Comparison of ENCODE assay signal across 18 cellular contexts in the genomic region with DNA sequence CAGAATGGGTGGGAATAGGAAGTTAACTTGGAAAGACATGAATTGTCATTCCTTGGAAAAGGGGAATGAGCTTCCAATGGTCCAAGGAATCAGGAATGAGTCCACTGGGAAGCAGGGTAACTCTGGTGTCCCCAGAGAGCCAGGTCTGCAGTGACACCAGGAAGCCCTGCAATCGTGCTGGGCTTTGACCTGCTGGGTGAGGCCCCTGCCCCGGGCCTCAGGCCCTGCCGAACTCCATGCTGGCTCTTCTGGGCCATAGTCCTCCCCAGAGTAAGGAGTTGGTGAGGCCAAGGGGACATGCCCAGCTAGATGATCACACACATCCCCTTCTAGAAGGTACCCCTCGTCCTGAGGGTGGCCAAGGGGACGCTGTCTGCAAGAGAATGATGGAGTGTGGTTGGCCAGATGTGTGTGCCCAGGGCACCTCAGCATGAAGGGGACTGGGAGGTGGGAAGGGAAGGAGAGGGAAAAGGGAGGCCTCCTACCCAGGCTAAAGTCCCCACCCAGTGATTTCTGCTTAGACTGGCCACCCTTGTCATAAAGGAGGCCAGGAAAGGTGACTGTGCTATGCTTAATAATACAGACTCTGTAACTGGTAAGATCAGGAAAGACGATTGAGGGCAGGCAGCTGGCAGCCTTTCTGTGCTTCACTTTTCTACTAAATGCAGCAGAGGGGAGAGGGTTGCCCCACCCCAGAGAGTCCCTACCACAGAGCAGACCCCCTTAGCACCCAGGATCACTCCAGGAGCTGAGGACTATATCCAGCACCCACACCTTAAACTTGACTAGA.
A peak's percentile ranks its signal among the peaks of the same experiment; 100 is the strongest.
DNase-seq lines count a peak whose midpoint lies in the region; ATAC-seq, FAIRE-seq and TF ChIP-seq lines count a peak whose summit lies in the region.
"Had no signal": no experiment of that assay in that cellular context is flagged by ENCODE, and none has a peak within 500 bp of the region (broad histone marks: within the 10 kb centered on the region; RNA-seq: fewer than 3 reads in every experiment).

No MANE protein-coding gene starts in this region.

- H3K4me1 Mint-ChIP-seq in activated CD8-positive, alpha-beta T cell treated with anti-CD3 and anti-CD28 coated beads, Interleukin-2, amount 10 ng/mL, durations not matched to agents 7 days and 5 days (ENCODE audit: low read depth): peaks cover 59% of the 10 kb centered on the region
- H3K4me1 Mint-ChIP-seq in activated CD8-positive, alpha-beta T cell treated with anti-CD3 and anti-CD28 coated beads for 36 hours (ENCODE audit: low read depth): peaks cover 3% of the 10 kb centered on the region

- H4K91ac ChIP-seq in mesenchymal stem cell (ENCODE audit: low read length): peak overlapping the region; percentile 89

- H3K27me3 ChIP-seq in ascending aorta (no peaks in the 10 kb centered on the region), mesenchymal stem cell (ENCODE audit: control insufficient read depth in 1 of 2, insufficient read depth in 1 of 2, low read length in 2 of 2) (no peaks in the 10 kb centered on the region), thyroid gland (no peaks in the 10 kb centered on the region)
- H3K27me3 ChIP-seq: tibial nerve had no signal

- peak overlapping the region; percentile 63 to 71 for H3K4ac ChIP-seq in mesenchymal stem cell (ENCODE audit: low read depth in 1 of 2, low read length in 2 of 2)

- peak overlapping the region; percentile 58 for H3K27ac Mint-ChIP-seq in activated CD8-positive, alpha-beta T cell treated with anti-CD3 and anti-CD28 coated beads, Interleukin-2, amount 10 ng/mL, durations not matched to agents 7 days and 5 days
- no peak overlapping the region for H3K27ac Mint-ChIP-seq in activated CD8-positive, alpha-beta T cell treated with anti-CD3 and anti-CD28 coated beads for 36 hours
- H3K27ac Mint-ChIP-seq: memory B cell had no signal

- no peak for ATAC-seq in activated CD8-positive, alpha-beta T cell treated with anti-CD3 and anti-CD28 coated beads, Interleukin-2, amount 10 ng/mL, durations not matched to agents 7 days and 5 days
- ATAC-seq in activated CD8-positive, alpha-beta T cell treated with anti-CD3 and anti-CD28 coated beads for 36 hours: no peak

- peaks cover 7 to 15% of the 10 kb centered on the region in 2 donors for H3K4me1 ChIP-seq in ascending aorta
- H3K4me1 ChIP-seq in mesenchymal stem cell (ENCODE audit: control insufficient read depth, insufficient read depth, low read depth, low read length): peaks cover 11% of the 10 kb centered on the region
- peaks cover 0 to 39% of the 10 kb centered on the region in 2 donors for H3K4me1 ChIP-seq in thyroid gland
- H3K4me1 ChIP-seq: A549 had no signal

- no peaks in the 10 kb centered on the region for H3K36me3 ChIP-seq in ascending aorta
- no peaks in the 10 kb centered on the region for H3K36me3 ChIP-seq in mesenchymal stem cell (ENCODE audit: control insufficient read depth in 1 of 2, insufficient read depth in 2 of 2, low read depth in 1 of 2, low read length in 2 of 2)
- no peaks in the 10 kb centered on the region for H3K36me3 ChIP-seq in thyroid gland
- H3K36me3 ChIP-seq: tibial nerve had no signal

- peak overlapping the region; percentile 76 to 95 for H2BK12ac ChIP-seq in mesenchymal stem cell (ENCODE audit: low read length in 2 of 2)

- H3K79me1 ChIP-seq in mesenchymal stem cell (replicated peaks; ENCODE audit: low read length, poor library complexity, severe bottlenecking): no peaks in the 10 kb centered on the region

- peaks cover 22% of the 10 kb centered on the region for H3K27me3 Mint-ChIP-seq in activated CD8-positive, alpha-beta T cell treated with anti-CD3 and anti-CD28 coated beads, Interleukin-2, amount 10 ng/mL, durations not matched to agents 7 days and 5 days (ENCODE audit: low read depth)
- H3K27me3 Mint-ChIP-seq in activated CD8-positive, alpha-beta T cell treated with anti-CD3 and anti-CD28 coated beads for 36 hours: peaks cover 1% of the 10 kb centered on the region
- H3K27me3 Mint-ChIP-seq: memory B cell had no signal

- no peak for DNase-seq in activated CD8-positive, alpha-beta T cell treated with anti-CD3 and anti-CD28 coated beads, Interleukin-2, amount 10 ng/mL, durations not matched to agents 7 days and 5 days
- DNase-seq in activated CD8-positive, alpha-beta T cell treated with anti-CD3 and anti-CD28 coated beads for 36 hours: no peak
- DNase-seq in ascending aorta (ENCODE audit: low spot score in 2 of 2): no peak
- no peak for DNase-seq in mesenchymal stem cell
- no peak for DNase-seq in thyroid gland
- no peak for DNase-seq in GM19239 (ENCODE audit: insufficient read length, low spot score)
- no peak for DNase-seq in GM20000 (ENCODE audit: low spot score)
- DNase-seq in NOMO-1 treated with dmso at 0.1 percent for 144 hours (lab: John Stamatoyannopoulos, UW; ENCODE audit: unreplicated experiment): no peak
- DNase-seq: activated T-cell treated with anti-CD3 and anti-CD28 coated beads for 4 hours, amygdala, DND-41, H7, hippocampal formation, NCI-H1105, SHP77 treated with DMSO at 0.1 percent for 48 hours had no signal

- peaks cover 4% of the 10 kb centered on the region for H3K36me3 Mint-ChIP-seq in activated CD8-positive, alpha-beta T cell treated with anti-CD3 and anti-CD28 coated beads, Interleukin-2, amount 10 ng/mL, durations not matched to agents 7 days and 5 days (ENCODE audit: low read depth)
- H3K36me3 Mint-ChIP-seq in activated CD8-positive, alpha-beta T cell treated with anti-CD3 and anti-CD28 coated beads for 36 hours (ENCODE audit: low read depth): no peaks in the 10 kb centered on the region
- H3K36me3 Mint-ChIP-seq: memory B cell had no signal

- H2AFZ ChIP-seq in mesenchymal stem cell (ENCODE audit: low read depth, low read length): no peak overlapping the region

- TF ChIP-seq POLR2A in thyroid gland (IDR thresholded peaks at IDR 0.05): no peak

- POLR2A ChIA-PET in activated CD8-positive, alpha-beta T cell treated with anti-CD3 and anti-CD28 coated beads, Interleukin-2, amount 10 ng/mL, durations not matched to agents 7 days and 5 days (lab: Charles Lee): no interaction called here
- POLR2A ChIA-PET in activated CD8-positive, alpha-beta T cell treated with anti-CD3 and anti-CD28 coated beads for 36 hours (lab: Charles Lee): interaction anchor here (0.9 kb wide), 1 partner anchor 13 kb away, joined by 3 read pairs; no protein-coding TSS in a partner anchor

- H2BK15ac ChIP-seq in mesenchymal stem cell (ENCODE audit: low read depth, poor library complexity, severe bottlenecking): peak overlapping the region; percentile 84

- TF ChIP-seq CTCF in activated CD8-positive, alpha-beta T cell treated with anti-CD3 and anti-CD28 coated beads for 36 hours (IDR thresholded peaks at IDR 0.05): no peak
- TF ChIP-seq CTCF in ascending aorta (IDR thresholded peaks at IDR 0.05) (no peak), thyroid gland (IDR thresholded peaks at IDR 0.05) (no peak), GM20000 (IDR thresholded peaks at IDR 0.05; ENCODE audit: extremely low read depth, missing control alignments) (no peak)

- WGBS in mesenchymal stem cell: 92% methylated on average over 6 of the region's 6 CpGs
- 85 to 93% methylated on average over 6 of the region's 6 CpGs for WGBS in thyroid gland, 2 donors

- peak overlapping the region; percentile 77 for H4K8ac ChIP-seq in mesenchymal stem cell (ENCODE audit: low read length)

- FAIRE-seq in GM19239 (lab: Jason Lieb, UNC): no peak
- FAIRE-seq: A549 had no signal

- H3K4me2 ChIP-seq in mesenchymal stem cell (ENCODE audit: low read length, poor library complexity, severe bottlenecking): no peak overlapping the region
- H3K4me2 ChIP-seq: A549 had no signal

- peak overlapping the region; percentile 90 to 93 for H3K27ac ChIP-seq in ascending aorta
- H3K27ac ChIP-seq in mesenchymal stem cell (ENCODE audit: low read length, poor library complexity, severe bottlenecking): peak overlapping the region; percentile 58
- peak overlapping the region in 2 of 3 donors; percentile 56 to 73 for H3K27ac ChIP-seq in thyroid gland

- H3K9me3 ChIP-seq in ascending aorta (no peaks in the 10 kb centered on the region), mesenchymal stem cell (ENCODE audit: control insufficient read depth, low read length) (no peaks in the 10 kb centered on the region), thyroid gland (no peaks in the 10 kb centered on the region)
- H3K9me3 ChIP-seq: A549 had no signal

- intact Hi-C loops in activated CD8-positive, alpha-beta T cell treated with anti-CD3 and anti-CD28 coated beads for 36 hours (cut with micrococcal nuclease): no loop called here
- intact Hi-C loops in ascending aorta (cut with DNase I): no loop called here
- intact Hi-C loops in thyroid gland (cut with DNase I): no loop called here

- peak overlapping the region; percentile 34 for H2AK5ac ChIP-seq in mesenchymal stem cell (ENCODE audit: low read length, severe bottlenecking)

- H3K14ac ChIP-seq in mesenchymal stem cell (ENCODE audit: low read length in 2 of 2): peak overlapping the region in 1 of 2 experiments; percentile 23

- CTCF ChIA-PET in activated CD8-positive, alpha-beta T cell treated with anti-CD3 and anti-CD28 coated beads, Interleukin-2, amount 10 ng/mL, durations not matched to agents 7 days and 5 days (lab: Charles Lee): interaction anchor here (1.2 kb wide), 1 partner anchor 46 kb away, joined by 3 read pairs; no protein-coding TSS in a partner anchor
- CTCF ChIA-PET in activated CD8-positive, alpha-beta T cell treated with anti-CD3 and anti-CD28 coated beads for 36 hours (lab: Charles Lee): interaction anchor here (0.9 kb wide), 1 partner anchor 49 kb away, joined by 3 read pairs; no protein-coding TSS in a partner anchor

- peak overlapping the region; percentile 46 for H3K9ac ChIP-seq in mesenchymal stem cell (ENCODE audit: low read length)

- no peak overlapping the region for H3K23ac ChIP-seq in mesenchymal stem cell (ENCODE audit: low read length in 2 of 2)

- H2BK5ac ChIP-seq in mesenchymal stem cell (ENCODE audit: low read depth, low read length, poor library complexity, severe bottlenecking): no peak overlapping the region

- no peak overlapping the region for H3K4me3 Mint-ChIP-seq in activated CD8-positive, alpha-beta T cell treated with anti-CD3 and anti-CD28 coated beads, Interleukin-2, amount 10 ng/mL, durations not matched to agents 7 days and 5 days
- no peak overlapping the region for H3K4me3 Mint-ChIP-seq in activated CD8-positive, alpha-beta T cell treated with anti-CD3 and anti-CD28 coated beads for 36 hours
- H3K4me3 Mint-ChIP-seq: memory B cell had no signal

- H3K4me3 ChIP-seq in ascending aorta (no peak overlapping the region), mesenchymal stem cell (ENCODE audit: insufficient read depth in 1 of 2, low read depth in 1 of 2, low read length in 2 of 2) (peak overlapping the region in 1 of 2 experiments; percentile 13), thyroid gland (replicated peaks in 1 of 3) (no peak overlapping the region)
- H3K4me3 ChIP-seq: A549, tibial nerve had no signal

- H2BK120ac ChIP-seq in mesenchymal stem cell (ENCODE audit: low read depth, low read length): peak overlapping the region; percentile 78

- H3K18ac ChIP-seq in mesenchymal stem cell (ENCODE audit: low read depth in 1 of 2, low read length in 2 of 2): peak overlapping the region; percentile 70 to 87

- H3K9me3 Mint-ChIP-seq in activated CD8-positive, alpha-beta T cell treated with anti-CD3 and anti-CD28 coated beads, Interleukin-2, amount 10 ng/mL, durations not matched to agents 7 days and 5 days (ENCODE audit: insufficient read depth): peaks cover 3% of the 10 kb centered on the region
- H3K9me3 Mint-ChIP-seq in activated CD8-positive, alpha-beta T cell treated with anti-CD3 and anti-CD28 coated beads for 36 hours: no peaks in the 10 kb centered on the region
- H3K9me3 Mint-ChIP-seq: memory B cell had no signal
